8 cellular contexts compared by ENCODE assay signal in the genomic region with DNA sequence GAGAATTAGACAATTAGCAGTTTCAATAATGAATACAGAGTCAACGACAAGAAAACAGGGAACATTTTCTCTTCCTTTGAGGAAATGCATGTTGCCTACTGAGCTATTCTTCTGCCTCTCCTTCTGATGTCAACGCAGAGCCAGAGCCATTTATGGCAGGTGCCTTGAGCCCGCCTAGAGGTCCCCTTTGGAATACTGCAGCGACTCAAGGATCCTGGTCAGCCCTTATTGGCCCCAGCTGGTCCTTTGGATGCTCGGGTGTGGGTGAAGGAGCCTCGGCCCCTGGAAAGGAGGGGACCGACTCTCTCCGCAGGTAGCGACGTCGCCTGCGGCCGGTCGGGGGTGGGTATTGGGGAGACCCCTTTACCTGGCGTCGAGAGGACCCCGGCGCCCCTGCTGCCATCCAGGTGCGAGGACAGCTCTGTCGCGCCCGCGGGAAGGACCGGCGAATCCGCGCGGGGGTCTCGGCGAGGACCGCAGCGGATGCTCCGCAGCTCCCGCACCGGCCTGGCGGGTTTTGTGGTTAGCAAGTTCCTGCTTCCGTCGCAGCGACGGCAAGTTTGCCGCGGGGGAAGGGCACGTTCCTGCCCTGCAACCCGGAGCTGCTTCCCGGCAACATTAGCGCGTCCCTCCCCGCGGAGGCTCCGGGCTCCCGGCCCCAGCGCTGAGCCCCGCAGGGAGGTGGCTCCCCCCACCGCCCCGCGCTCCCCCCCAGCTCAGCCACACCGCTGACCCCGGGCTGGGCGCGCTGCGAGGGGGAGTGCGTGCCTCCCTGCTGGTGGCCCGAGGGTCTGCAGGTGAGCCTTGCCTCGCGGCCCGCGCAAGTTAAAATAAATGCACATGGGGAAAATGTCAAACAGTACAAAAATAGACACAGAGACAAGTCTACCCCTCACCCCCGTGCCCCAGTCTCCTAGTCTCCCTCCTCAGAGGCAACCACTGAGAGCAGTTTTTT. TPM values are rescaled to one million over a fixed set of nuclear protein-coding genes. Genes with fewer than 3 reads are reported as not detected.
DNase-seq lines count a peak whose midpoint lies in the region; ATAC-seq and TF ChIP-seq lines count a peak whose summit lies in the region.

TSS of gene MANSC1 (minus strand) at position 532 of the 955 bp plus-strand sequence. CDS start 6,928 bp downstream, outside the sequence.

- no peaks in the 10 kb centered on the region for H3K9me3 ChIP-seq in HUES64 (ENCODE audit: insufficient read depth, low read depth, low read length)

- peak within 1 kb of the TSS; percentile 57 for H3K9ac ChIP-seq in HUES64 (ENCODE audit: low read depth, low read length)

- H3K36me3 Mint-ChIP-seq in Calu3 (ENCODE audit: insufficient read depth, unreplicated experiment) = peaks cover 37% of the 10 kb centered on the region

- H3K27me3 Mint-ChIP-seq in Calu3 (ENCODE audit: unreplicated experiment) = no peaks in the 10 kb centered on the region

- H3K4me3 Mint-ChIP-seq in Calu3 (ENCODE audit: low read depth, unreplicated experiment) = peak within 1 kb of the TSS; percentile 89

- peaks cover 33% of the 10 kb centered on the region for H3K4me1 Mint-ChIP-seq in Calu3 (ENCODE audit: low read depth, unreplicated experiment)

- DNase-seq in Calu3 (peak; percentile 73), RWPE1 (ENCODE audit: low spot score) (no peak), Right ventricle myocardium inferior (ENCODE audit: missing footprints) (peak; percentile 90), omental fat pad (ENCODE audit: low spot score) (no peak), ureter (ENCODE audit: low spot score) (peak; percentile 77)
- peak; percentile 8 for DNase-seq in activated naive CD8-positive, alpha-beta T cell treated with anti-CD3 and anti-CD28 coated beads, Interleukin-2, amount 50 U/mL, for 16 hours (ENCODE audit: low read depth, low spot score)

- intact Hi-C loops in Calu3 (cut with micrococcal nuclease; ENCODE audit: unreplicated experiment) (no loop called here), Right ventricle myocardium inferior (cut with DNase I) (no loop called here)

- CTCF ChIA-PET in Calu3 (lab: Charles Lee) (interaction anchor here (0.6 to 1.8 kb wide), 12 partner anchors 8 to 387 kb away, joined by 3 to 7 read pairs (median 4); no protein-coding TSS in a partner anchor), RWPE1 (lab: Yijun Ruan, JAX) (interaction anchor here (0.5 to 1.4 kb wide), 11 partner anchors 8 to 653 kb away, joined by 3 to 7 read pairs (median 3); no protein-coding TSS in a partner anchor)

- TF ChIP-seq CTCF in Calu3 (IDR thresholded peaks at IDR 0.05; ENCODE audit: unreplicated experiment) = peak; percentile 21
- TF ChIP-seq CTCF in RWPE1 (conservative IDR thresholded peaks at IDR 0.05; ENCODE audit: low read depth) = peak; percentile 20; the same call in 1 of the 2 replicates
- TF ChIP-seq CTCF in omental fat pad (IDR thresholded peaks at IDR 0.05) = peak in 1 of 3 donors; percentile 27

- H3K27me3 ChIP-seq in HUES64 (ENCODE audit: insufficient read depth, low read length) = peaks cover 10% of the 10 kb centered on the region

- POLR2A ChIA-PET in RWPE1 (lab: Yijun Ruan, JAX; ENCODE audit: low non-redundant PET) = interaction anchor here (0.6 to 1.4 kb wide), 2 partner anchors 8 to 112 kb away, joined by 3 to 5 read pairs; no protein-coding TSS in a partner anchor

- H3K27ac Mint-ChIP-seq in Calu3 (ENCODE audit: unreplicated experiment) = peak within 1 kb of the TSS; percentile 94

- ATAC-seq in Right ventricle myocardium inferior = peak; percentile 88
- ATAC-seq in omental fat pad (ENCODE audit: low FRiP score) = peak; percentile 68
- no peak for ATAC-seq in GM18907 (IDR thresholded peaks at IDR 0.05; ENCODE audit: unreplicated experiment)

- no peaks in the 10 kb centered on the region for H3K9me3 Mint-ChIP-seq in Calu3 (ENCODE audit: low read depth, unreplicated experiment)

- H3K27ac ChIP-seq in HUES64 (ENCODE audit: low read depth, low read length) = no peak within 1 kb of the TSS
- H3K27ac ChIP-seq in RWPE1 = no peak within 1 kb of the TSS

- no peaks in the 10 kb centered on the region for H3K36me3 ChIP-seq in HUES64 (ENCODE audit: insufficient read depth, low read length)

- under 1% methylated on average over 68 of the region's 68 CpGs for WGBS in HUES64

- no TSS peak for BruUV-seq in Calu3 (replicated peaks; lab: Mats Ljungman, UMichigan)

- peaks cover 20% of the 10 kb centered on the region for H3K4me1 ChIP-seq in HUES64 (ENCODE audit: insufficient read depth, low read length)

- peak within 1 kb of the TSS; percentile 67 for H3K4me3 ChIP-seq in HUES64 (ENCODE audit: low read length)

RNA-seq across cellular contexts. Expression of gene MANSC1, which starts in this region (rescaled TPM):
- total RNA-seq in Calu3 (2022) (71.8 and 74.5 TPM in 2 replicates), Right ventricle myocardium inferior (8.5 TPM), omental fat pad (10 to 100 TPM; 12.2 to 20.1 (median 14.5) TPM), ureter (38.9 TPM)
- 3.0 TPM for polyA plus RNA-seq in HUES64 (2013, experiment 1 of 2)
- 5.7 TPM for polyA plus RNA-seq in HUES64 (2013, experiment 2 of 2)

Comparison
In these comparisons a context has a peak if more than half of its experiments do, and no peak if none do; other contexts are left out.
1. DNase-seq: peak in Calu3 (single experiment), activated naive CD8-positive, alpha-beta T cell treated with anti-CD3 and anti-CD28 coated beads, Interleukin-2, amount 50 U/mL, for 16 hours (single experiment), Right ventricle myocardium inferior (single experiment) and ureter (single experiment); none in RWPE1 (single experiment) and omental fat pad (single experiment).